In the genomic region with DNA sequence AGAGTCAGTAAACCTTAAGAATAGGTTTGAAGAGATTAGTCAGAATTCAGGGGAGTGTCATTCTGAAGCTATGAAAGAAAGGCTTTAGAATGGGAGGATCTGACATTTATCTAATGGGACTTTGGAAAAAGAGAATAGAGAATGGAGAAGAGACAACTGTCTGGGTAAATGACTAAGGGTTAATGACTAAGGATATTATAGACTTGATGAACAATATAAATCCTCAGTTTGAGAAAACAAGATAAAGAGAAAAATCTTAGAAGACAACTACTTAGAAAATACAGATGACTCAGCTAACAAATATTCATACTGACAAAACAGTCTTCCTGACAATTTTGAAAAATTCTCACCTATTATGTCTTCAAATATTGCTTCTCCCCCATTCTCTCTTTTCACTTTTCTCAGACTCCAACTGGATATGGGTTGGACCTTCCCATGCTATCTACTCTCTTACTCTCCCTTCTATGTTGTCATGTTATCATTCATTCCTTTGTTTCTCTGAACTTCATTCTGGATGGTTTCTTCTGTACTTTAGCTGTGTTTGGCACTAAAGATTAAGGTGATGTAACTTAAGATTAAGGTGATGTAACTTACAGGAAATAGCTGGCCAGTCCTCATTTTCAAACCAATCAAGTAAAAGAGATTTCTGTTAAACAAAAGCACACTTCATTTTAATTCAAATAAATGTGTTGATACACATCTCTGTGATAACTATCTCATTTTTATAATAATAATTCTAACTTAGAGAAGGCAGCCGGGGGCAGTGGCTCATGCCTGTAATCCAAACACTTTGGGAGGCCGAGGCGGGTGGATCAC, we compare ENCODE assay signal across 10 cellular contexts. TPM values are rescaled to one million over a fixed set of nuclear protein-coding genes. Genes with fewer than 3 reads are reported as not detected.
DNase-seq lines count a peak whose midpoint lies in the region; ATAC-seq and TF ChIP-seq lines count a peak whose summit lies in the region.
"Had no signal": no experiment of that assay in that cellular context is flagged by ENCODE, and none has a peak within 500 bp of the region (broad histone marks: within the 10 kb centered on the region; RNA-seq: fewer than 3 reads in every experiment).

No MANE protein-coding gene starts in this region.

- no peak overlapping the region for H3K9ac ChIP-seq in endodermal cell (ENCODE audit: extremely low read depth, low read length, poor library complexity, severe bottlenecking)
- H3K9ac ChIP-seq: KMS-11 had no signal

- ATAC-seq in HG02763 (IDR thresholded peaks at IDR 0.05; ENCODE audit: unreplicated experiment), result no peak

- POLR2A ChIA-PET in RWPE1 (lab: Yijun Ruan, JAX; ENCODE audit: low non-redundant PET), result interaction anchor here (1.2 kb wide), 1 partner anchor 21 kb away, joined by 3 read pairs; no protein-coding TSS in a partner anchor

- peaks cover 4% of the 10 kb centered on the region for H3K9me3 ChIP-seq in endodermal cell (ENCODE audit: control insufficient read depth, low read length)
- H3K9me3 ChIP-seq: heart left ventricle had no signal

- peaks cover 6% of the 10 kb centered on the region for H3K36me3 Mint-ChIP-seq in activated naive CD4-positive, alpha-beta T cell treated with anti-CD3 and anti-CD28 coated beads, Interleukin-2, amount 10 ng/mL, durations not matched to agents 7 days and 5 days
- peaks cover 28% of the 10 kb centered on the region for H3K36me3 Mint-ChIP-seq in endodermal cell (ENCODE audit: low read depth)
- H3K36me3 Mint-ChIP-seq in stimulated activated naive CD8-positive, alpha-beta T cell treated with anti-CD3 and anti-CD28 coated beads, Interleukin-15, Interleukin-2, amounts not matched to agents 100 ng/mL and 50 ng/mL, for 24 hours (ENCODE audit: low read depth), result peaks cover 30% of the 10 kb centered on the region

- TF ChIP-seq CTCF in RWPE1 (conservative IDR thresholded peaks at IDR 0.05; ENCODE audit: low read depth) (no peak), endodermal cell (conservative IDR thresholded peaks at IDR 0.05) (no peak)

- peaks cover 45% of the 10 kb centered on the region for H3K36me3 ChIP-seq in endodermal cell (ENCODE audit: control insufficient read depth, insufficient read depth, low read length)
- H3K36me3 ChIP-seq: heart left ventricle had no signal

- CTCF ChIA-PET in activated naive CD4-positive, alpha-beta T cell treated with anti-CD3 and anti-CD28 coated beads, Interleukin-2, amount 10 ng/mL, durations not matched to agents 7 days and 5 days (lab: Charles Lee), result interaction anchor here (0.7 to 2.1 kb wide), 5 partner anchors 12 to 137 kb away, joined by 3 to 6 read pairs (median 3); a partner anchor contains a TSS
- CTCF ChIA-PET in RWPE1 (lab: Yijun Ruan, JAX), result interaction anchor here (0.6 to 0.7 kb wide), 2 partner anchors 220 to 609 kb away, joined by 3 to 7 read pairs; no protein-coding TSS in a partner anchor

- H3K4me3 Mint-ChIP-seq in activated naive CD4-positive, alpha-beta T cell treated with anti-CD3 and anti-CD28 coated beads, Interleukin-2, amount 10 ng/mL, durations not matched to agents 7 days and 5 days, result no peak overlapping the region
- H3K4me3 Mint-ChIP-seq in endodermal cell, result no peak overlapping the region
- H3K4me3 Mint-ChIP-seq in stimulated activated naive CD8-positive, alpha-beta T cell treated with anti-CD3 and anti-CD28 coated beads, Interleukin-15, Interleukin-2, amounts not matched to agents 100 ng/mL and 50 ng/mL, for 24 hours, result peak overlapping the region; percentile 51

- no peaks in the 10 kb centered on the region for H3K27me3 Mint-ChIP-seq in activated naive CD4-positive, alpha-beta T cell treated with anti-CD3 and anti-CD28 coated beads, Interleukin-2, amount 10 ng/mL, durations not matched to agents 7 days and 5 days
- no peaks in the 10 kb centered on the region for H3K27me3 Mint-ChIP-seq in endodermal cell (ENCODE audit: insufficient read depth)
- no peaks in the 10 kb centered on the region for H3K27me3 Mint-ChIP-seq in stimulated activated naive CD8-positive, alpha-beta T cell treated with anti-CD3 and anti-CD28 coated beads, Interleukin-15, Interleukin-2, amounts not matched to agents 100 ng/mL and 50 ng/mL, for 24 hours

- no peaks in the 10 kb centered on the region for H3K27me3 ChIP-seq in endodermal cell (ENCODE audit: control insufficient read depth, insufficient read depth, low read length, poor library complexity, severe bottlenecking)
- H3K27me3 ChIP-seq: heart left ventricle had no signal

- H3K9me3 Mint-ChIP-seq in activated naive CD4-positive, alpha-beta T cell treated with anti-CD3 and anti-CD28 coated beads, Interleukin-2, amount 10 ng/mL, durations not matched to agents 7 days and 5 days, result no peaks in the 10 kb centered on the region
- no peaks in the 10 kb centered on the region for H3K9me3 Mint-ChIP-seq in endodermal cell
- no peaks in the 10 kb centered on the region for H3K9me3 Mint-ChIP-seq in stimulated activated naive CD8-positive, alpha-beta T cell treated with anti-CD3 and anti-CD28 coated beads, Interleukin-15, Interleukin-2, amounts not matched to agents 100 ng/mL and 50 ng/mL, for 24 hours

- no peak for DNase-seq in activated naive CD4-positive, alpha-beta T cell treated with anti-CD3 and anti-CD28 coated beads, Interleukin-2, amount 10 ng/mL, durations not matched to agents 7 days and 5 days
- no peak for DNase-seq in activated naive CD4-positive, alpha-beta T cell treated with anti-CD3 and anti-CD28 coated beads, Interleukin-2, amount 50 U/mL, for 16 hours
- peak; percentile 66 for DNase-seq in RWPE1 (ENCODE audit: low spot score)
- no peak for DNase-seq in endodermal cell
- no peak for DNase-seq in stimulated activated CD4-positive, alpha-beta T cell treated with anti-CD3 and anti-CD28 coated beads, Interleukin-15, amount 100 ng/mL, for 24 hours
- DNase-seq in NCI-H1417 treated with DMSO at 0.1 percent for 48 hours (lab: John Stamatoyannopoulos, UW), result no peak
- DNase-seq: heart left ventricle had no signal

- H3K27ac ChIP-seq in RWPE1 (peak overlapping the region; percentile 90), endodermal cell (ENCODE audit: low read depth, low read length) (no peak overlapping the region)
- H3K27ac ChIP-seq: KMS-11 had no signal

- peak overlapping the region; percentile 67 for H3K27ac Mint-ChIP-seq in activated naive CD4-positive, alpha-beta T cell treated with anti-CD3 and anti-CD28 coated beads, Interleukin-2, amount 10 ng/mL, durations not matched to agents 7 days and 5 days
- peak overlapping the region; percentile 90 for H3K27ac Mint-ChIP-seq in endodermal cell
- H3K27ac Mint-ChIP-seq in stimulated activated naive CD8-positive, alpha-beta T cell treated with anti-CD3 and anti-CD28 coated beads, Interleukin-15, Interleukin-2, amounts not matched to agents 100 ng/mL and 50 ng/mL, for 24 hours, result peak overlapping the region; percentile 91

- peaks cover 29% of the 10 kb centered on the region for H3K4me1 Mint-ChIP-seq in activated naive CD4-positive, alpha-beta T cell treated with anti-CD3 and anti-CD28 coated beads, Interleukin-2, amount 10 ng/mL, durations not matched to agents 7 days and 5 days
- H3K4me1 Mint-ChIP-seq in endodermal cell, result peaks cover 42% of the 10 kb centered on the region
- peaks cover 39% of the 10 kb centered on the region for H3K4me1 Mint-ChIP-seq in stimulated activated naive CD8-positive, alpha-beta T cell treated with anti-CD3 and anti-CD28 coated beads, Interleukin-15, Interleukin-2, amounts not matched to agents 100 ng/mL and 50 ng/mL, for 24 hours (ENCODE audit: low read depth)

- WGBS in endodermal cell (ENCODE audit: insufficient coverage in 1 of 2, insufficient read length in 1 of 2), 2 experiments, result 73 to 98% methylated on average over 3 of the region's 3 CpGs

- H3K4me3 ChIP-seq in endodermal cell (ENCODE audit: low read length), result no peak overlapping the region
- H3K4me3 ChIP-seq: heart left ventricle had no signal

- no peaks in the 10 kb centered on the region for H3K4me1 ChIP-seq in endodermal cell (ENCODE audit: control insufficient read depth, insufficient read depth, low read length)

RNA-seq across cellular contexts. Expression of a gene that starts 20.3 kb away (rescaled TPM):
- total RNA-seq in endodermal cell, result 100 to 1,000 TPM; 229 to 248 TPM
- 145 TPM for polyA plus RNA-seq in endodermal cell (2013, experiment 1 of 2)
- polyA plus RNA-seq in endodermal cell (2013, experiment 2 of 2), result 127 TPM
